In the genomic region with DNA sequence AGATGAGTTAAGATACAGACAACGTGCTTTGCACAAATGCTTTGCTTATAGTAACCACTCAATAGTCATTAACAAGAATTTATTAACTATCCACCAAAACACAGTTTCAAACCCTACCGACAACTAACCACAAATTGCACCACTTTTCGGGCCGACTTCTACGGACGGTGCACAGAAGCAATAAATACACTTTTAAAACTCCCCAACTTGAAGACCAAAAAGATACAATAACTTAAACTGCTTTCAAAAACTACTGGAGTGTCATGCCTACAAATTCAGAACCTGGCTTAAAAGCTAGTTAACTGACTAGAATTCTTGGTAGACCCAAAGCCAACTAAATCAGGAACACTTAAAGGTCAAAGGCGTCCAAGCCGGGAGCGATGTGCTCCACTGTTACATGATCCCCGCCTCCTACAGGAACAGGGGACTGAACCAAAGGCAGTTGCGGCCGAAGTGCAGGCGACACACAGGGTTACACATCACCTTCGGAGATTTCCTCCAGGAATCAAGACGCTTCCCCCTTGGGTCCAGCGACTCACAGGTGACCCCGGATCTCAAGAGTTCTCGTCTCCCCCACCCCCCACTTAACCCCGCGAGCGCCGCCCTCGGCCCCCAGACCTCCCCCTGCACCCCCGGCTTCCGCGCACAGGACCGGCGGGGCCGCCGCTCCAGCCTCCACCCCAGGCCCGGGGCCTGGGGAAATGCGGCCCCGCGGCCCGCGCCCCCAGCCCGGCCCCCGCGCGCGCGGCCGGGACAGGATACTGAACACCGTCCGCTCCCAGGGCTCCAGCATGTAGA, we compare ENCODE assay signal across 1 cellular context.
TF ChIP-seq lines count a peak whose summit lies in the region.

No MANE protein-coding gene starts in this region.

TF ChIP-seq in HepG2, 621 proteins besides CTCF, POLR2A, EP300 and RAD21 (continued from another document and continues in another):
- TF ChIP-seq, protein P1, sequence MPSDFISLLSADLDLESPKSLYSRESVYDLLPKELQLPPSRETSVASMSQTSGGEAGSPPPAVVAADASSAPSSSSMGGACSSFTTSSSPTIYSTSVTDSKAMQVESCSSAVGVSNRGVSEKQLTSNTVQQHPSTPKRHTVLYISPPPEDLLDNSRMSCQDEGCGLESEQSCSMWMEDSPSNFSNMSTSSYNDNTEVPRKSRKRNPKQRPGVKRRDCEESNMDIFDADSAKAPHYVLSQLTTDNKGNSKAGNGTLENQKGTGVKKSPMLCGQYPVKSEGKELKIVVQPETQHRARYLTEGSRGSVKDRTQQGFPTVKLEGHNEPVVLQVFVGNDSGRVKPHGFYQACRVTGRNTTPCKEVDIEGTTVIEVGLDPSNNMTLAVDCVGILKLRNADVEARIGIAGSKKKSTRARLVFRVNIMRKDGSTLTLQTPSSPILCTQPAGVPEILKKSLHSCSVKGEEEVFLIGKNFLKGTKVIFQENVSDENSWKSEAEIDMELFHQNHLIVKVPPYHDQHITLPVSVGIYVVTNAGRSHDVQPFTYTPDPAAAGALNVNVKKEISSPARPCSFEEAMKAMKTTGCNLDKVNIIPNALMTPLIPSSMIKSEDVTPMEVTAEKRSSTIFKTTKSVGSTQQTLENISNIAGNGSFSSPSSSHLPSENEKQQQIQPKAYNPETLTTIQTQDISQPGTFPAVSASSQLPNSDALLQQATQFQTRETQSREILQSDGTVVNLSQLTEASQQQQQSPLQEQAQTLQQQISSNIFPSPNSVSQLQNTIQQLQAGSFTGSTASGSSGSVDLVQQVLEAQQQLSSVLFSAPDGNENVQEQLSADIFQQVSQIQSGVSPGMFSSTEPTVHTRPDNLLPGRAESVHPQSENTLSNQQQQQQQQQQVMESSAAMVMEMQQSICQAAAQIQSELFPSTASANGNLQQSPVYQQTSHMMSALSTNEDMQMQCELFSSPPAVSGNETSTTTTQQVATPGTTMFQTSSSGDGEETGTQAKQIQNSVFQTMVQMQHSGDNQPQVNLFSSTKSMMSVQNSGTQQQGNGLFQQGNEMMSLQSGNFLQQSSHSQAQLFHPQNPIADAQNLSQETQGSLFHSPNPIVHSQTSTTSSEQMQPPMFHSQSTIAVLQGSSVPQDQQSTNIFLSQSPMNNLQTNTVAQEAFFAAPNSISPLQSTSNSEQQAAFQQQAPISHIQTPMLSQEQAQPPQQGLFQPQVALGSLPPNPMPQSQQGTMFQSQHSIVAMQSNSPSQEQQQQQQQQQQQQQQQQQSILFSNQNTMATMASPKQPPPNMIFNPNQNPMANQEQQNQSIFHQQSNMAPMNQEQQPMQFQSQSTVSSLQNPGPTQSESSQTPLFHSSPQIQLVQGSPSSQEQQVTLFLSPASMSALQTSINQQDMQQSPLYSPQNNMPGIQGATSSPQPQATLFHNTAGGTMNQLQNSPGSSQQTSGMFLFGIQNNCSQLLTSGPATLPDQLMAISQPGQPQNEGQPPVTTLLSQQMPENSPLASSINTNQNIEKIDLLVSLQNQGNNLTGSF (CRISPR knock-in tag; IDR thresholded peaks at IDR 0.05) = no peak
- TF ChIP-seq ZNF460 (CRISPR knock-in tag; IDR thresholded peaks at IDR 0.05; ENCODE audit: borderline replicate concordance) (no peak), NFKBIZ (CRISPR knock-in tag; IDR thresholded peaks at IDR 0.05) (peak; percentile 22; the same call in 1 of the 2 replicates), KMT2B (CRISPR knock-in tag; IDR thresholded peaks at IDR 0.05) (peak; percentile 70; the same call in 1 of the 2 replicates), ZNF142 (CRISPR knock-in tag; IDR thresholded peaks at IDR 0.05) (no peak), ZNF275 (CRISPR knock-in tag; IDR thresholded peaks at IDR 0.05; ENCODE audit: borderline replicate concordance) (no peak), RNF2 (conservative IDR thresholded peaks at IDR 0.05; ENCODE audit: low read depth) (0 out of 2 replicates have a peak, but pooled peaks have one; percentile 31), HNF1A (IDR thresholded peaks at IDR 0.05; ENCODE audit: low read depth) (no peak), HNF1A (CRISPR knock-in tag; IDR thresholded peaks at IDR 0.05; ENCODE audit: borderline replicate concordance) (peak; percentile 8; the same call in 1 of the 2 replicates), ZNF639 (CRISPR knock-in tag; conservative IDR thresholded peaks at IDR 0.05) (no peak), REST (IDR thresholded peaks at IDR 0.05; ENCODE audit: borderline replicate concordance in 1 of 2, low read depth in 1 of 2, low read length in 2 of 2) (peak in 1 of 2 experiments; percentile 31; a peak in 1 of 4 replicates), FOXJ3 (CRISPR knock-in tag; IDR thresholded peaks at IDR 0.05; ENCODE audit: borderline replicate concordance) (no peak), GRHL1 (CRISPR knock-in tag; conservative IDR thresholded peaks at IDR 0.05) (no peak), ZNF550 (CRISPR knock-in tag; IDR thresholded peaks at IDR 0.05; ENCODE audit: borderline replicate concordance) (no peak), KDM5A (IDR thresholded peaks at IDR 0.05; ENCODE audit: borderline replicate concordance, low read length) (peak; percentile 44; the same call in 1 of the 2 replicates), DNMT1 (CRISPR knock-in tag; IDR thresholded peaks at IDR 0.05) (no peak), KLF13 (CRISPR knock-in tag; IDR thresholded peaks at IDR 0.05) (0 out of 2 replicates have a peak, but pooled peaks have one; percentile 26)
